ENCODE assay signal across 13 cellular contexts in the genomic region with DNA sequence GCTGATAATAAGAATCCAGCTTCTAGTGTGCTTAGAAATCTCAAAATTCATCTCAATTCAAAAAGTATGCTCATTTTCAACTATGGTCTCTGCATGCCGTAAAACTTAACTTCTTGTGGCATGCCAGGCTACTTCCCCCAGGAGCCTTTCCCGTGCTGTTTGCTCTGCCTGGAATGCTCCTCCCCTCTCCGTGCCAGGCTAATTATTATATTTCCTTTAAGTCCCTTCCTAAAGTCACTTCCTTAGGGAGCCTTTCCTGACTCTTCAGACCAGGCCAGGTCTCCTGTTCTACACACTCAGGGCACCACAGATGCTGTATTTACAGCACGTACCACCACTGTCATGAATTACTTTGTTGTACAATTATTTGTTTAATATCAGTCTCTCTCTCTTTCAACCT.
"Had no signal": no experiment of that assay in that cellular context is flagged by ENCODE, and none has a peak within 500 bp of the region (broad histone marks: within the 10 kb centered on the region; RNA-seq: fewer than 3 reads in every experiment).

No MANE protein-coding gene starts in this region.

- H3K27ac ChIP-seq: colonic mucosa, heart left ventricle, left ventricle myocardium inferior, sigmoid colon, thoracic aorta had no signal

- FAIRE-seq: frontal cortex, islet of Langerhans had no signal

- H3K27me3 ChIP-seq: colonic mucosa, heart left ventricle, sigmoid colon had no signal

- H3K4me1 ChIP-seq: sigmoid colon had no signal

- H3K4me3 ChIP-seq: colonic mucosa, heart left ventricle, left ventricle myocardium inferior, sigmoid colon, thoracic aorta had no signal

- DNase-seq: activated CD4-positive, alpha-beta T cell treated with anti-CD3 and anti-CD28 coated beads, Interleukin-2, amount 50 U/mL, for 4 hours; activated gamma-delta T cell; activated T-cell treated with anti-CD3 and anti-CD28 coated beads, Interleukin-2, amount 50 U/mL, for 1 hour; effector CD4-positive, alpha-beta T cell; heart left ventricle; left ventricle myocardium inferior; mesenchymal stem cell; sigmoid colon; stimulated activated CD4-positive, alpha-beta T cell treated with anti-CD3 and anti-CD28 coated beads, Interleukin-4, amount 100 ng/mL, for 24 hours had no signal

- H3K9me3 ChIP-seq: colonic mucosa, heart left ventricle, left ventricle myocardium inferior, sigmoid colon, thoracic aorta had no signal

- H3K36me3 ChIP-seq: colonic mucosa, heart left ventricle, left ventricle myocardium inferior, sigmoid colon, thoracic aorta had no signal

- ATAC-seq: heart left ventricle had no signal
